28 cellular contexts compared by ENCODE assay signal in genomic region chr10:122297583-122297982, GRCh38. TPM values are rescaled to one million over a fixed set of nuclear protein-coding genes. Genes with fewer than 3 reads are reported as not detected.
"Had no signal": no experiment of that assay in that cellular context is flagged by ENCODE, and none has a peak within 500 bp of the region (broad histone marks: within the 10 kb centered on the region; RNA-seq: fewer than 3 reads in every experiment).

No MANE protein-coding gene starts in this region.

- H3K4me1 ChIP-seq: parathyroid adenoma, vagina had no signal

- H3K27ac Mint-ChIP-seq: stimulated activated memory B cell treated with anti-CD40 and anti-IgM and Interleukin-4, amounts not matched to agents 10 μg/mL and 1 μg/mL and 100 μg/mL, for 72 hours; stimulated activated naive CD8-positive, alpha-beta T cell treated with anti-CD3 and anti-CD28 coated beads, Interleukin-15, amount 100 ng/mL, for 72 hours; type B pancreatic cell had no signal

- H3K27me3 ChIP-seq: hepatocyte, right lobe of liver, tibial nerve, vagina had no signal

- H3K9me3 Mint-ChIP-seq: naive thymus-derived CD8-positive, alpha-beta T cell; nephron; neural crest cell; stimulated activated memory B cell treated with anti-CD40 and anti-IgM and Interleukin-4, amounts not matched to agents 10 μg/mL and 1 μg/mL and 100 μg/mL, for 72 hours; stimulated activated naive CD8-positive, alpha-beta T cell treated with anti-CD3 and anti-CD28 coated beads, Interleukin-15, amount 100 ng/mL, for 72 hours; type B pancreatic cell had no signal

- H3K27ac ChIP-seq: hepatocyte, lower lobe of right lung, parathyroid adenoma, psoas muscle, right lobe of liver, tibial nerve, vagina had no signal

- H3K4me1 Mint-ChIP-seq: stimulated activated memory B cell treated with anti-CD40 and anti-IgM and Interleukin-4, amounts not matched to agents 10 μg/mL and 1 μg/mL and 100 μg/mL, for 72 hours had no signal

- H3K4me3 Mint-ChIP-seq: naive thymus-derived CD8-positive, alpha-beta T cell; nephron; neural crest cell; stimulated activated memory B cell treated with anti-CD40 and anti-IgM and Interleukin-4, amounts not matched to agents 10 μg/mL and 1 μg/mL and 100 μg/mL, for 72 hours; stimulated activated naive CD8-positive, alpha-beta T cell treated with anti-CD3 and anti-CD28 coated beads, Interleukin-15, amount 100 ng/mL, for 72 hours; type B pancreatic cell had no signal

- H3K4me3 ChIP-seq: hepatocyte, lower lobe of right lung, psoas muscle, right lobe of liver, smooth muscle cell, tibial nerve, vagina had no signal

- H3K9me3 ChIP-seq: lower lobe of right lung, psoas muscle, right lobe of liver, tibial nerve, vagina had no signal

- H3K36me3 Mint-ChIP-seq: naive thymus-derived CD8-positive, alpha-beta T cell; stimulated activated memory B cell treated with anti-CD40 and anti-IgM and Interleukin-4, amounts not matched to agents 10 μg/mL and 1 μg/mL and 100 μg/mL, for 72 hours; type B pancreatic cell had no signal

- H3K36me3 ChIP-seq: lower lobe of right lung, right lobe of liver, tibial nerve, vagina had no signal

- DNase-seq: kidney glomerular epithelial cell; left cardiac atrium; lower lobe of right lung; mammary epithelial cell; mesenchymal stem cell; naive thymus-derived CD8-positive, alpha-beta T cell; nucleus accumbens; psoas muscle; right lobe of liver; stimulated activated CD4-positive, alpha-beta T cell treated with anti-CD3 and anti-CD28 coated beads, Interleukin-1b, Interleukin-23, amount 100 ng/mL, for 48 hours; stimulated activated CD4-positive, alpha-beta T cell treated with anti-CD3 and anti-CD28 coated beads, Interleukin-2, amount 100 ng/mL, for 48 hours; stimulated activated CD4-positive, alpha-beta T cell treated with anti-CD3 and anti-CD28 coated beads, Interleukin-4, amount 100 ng/mL, for 4 hours; stimulated activated CD8-positive, alpha-beta memory T cell treated with anti-CD3 and anti-CD28 coated beads, Interleukin-4, amount 100 ng/mL, for 48 hours; stimulated activated naive CD4-positive, alpha-beta T cell treated with Interleukin-2 at 50 U/mL for 16 hours; stimulated activated naive CD8-positive, alpha-beta T cell treated with anti-CD3 and anti-CD28 coated beads, Interleukin-15, amount 100 ng/mL, for 72 hours; substantia nigra had no signal

RNA-seq across cellular contexts. Expression of gene BTBD16, which starts 26.5 kb away (rescaled TPM):
- total RNA-seq: naive thymus-derived CD8-positive, alpha-beta T cell; neural crest cell; osteoblast; skeletal muscle tissue; smooth muscle cell; temporal lobe; vagina had no signal
